In genomic region chr1:2610036-2610720, GRCh38 we compare ENCODE assay signal across 17 cellular contexts. TPM values are rescaled to one million over a fixed set of nuclear protein-coding genes. Genes with fewer than 3 reads are reported as not detected.
DNase-seq lines count a peak whose midpoint lies in the region; ATAC-seq and TF ChIP-seq lines count a peak whose summit lies in the region.
"Had no signal": no experiment of that assay in that cellular context is flagged by ENCODE, and none has a peak within 500 bp of the region (broad histone marks: within the 10 kb centered on the region; RNA-seq: fewer than 3 reads in every experiment).

No MANE protein-coding gene starts in this region.

- no peak for ATAC-seq in T-cell (replicated peaks in 1 of 4)
- ATAC-seq: body of pancreas had no signal

- H2AFZ ChIP-seq in hepatocyte, result no peak overlapping the region

- no peaks in the 10 kb centered on the region for H4K20me1 ChIP-seq in hepatocyte (ENCODE audit: insufficient read depth, poor library complexity, severe bottlenecking)

- H3K4me1 ChIP-seq in hepatocyte (ENCODE audit: insufficient read depth), result peaks cover 4% of the 10 kb centered on the region
- H3K4me1 ChIP-seq: body of pancreas had no signal

- H3K27ac Mint-ChIP-seq in T-cell, result no peak overlapping the region
- H3K27ac Mint-ChIP-seq: activated naive CD4-positive, alpha-beta T cell treated with anti-CD3 and anti-CD28 coated beads, Interleukin-2, amount 50 U/mL, for 72 hours; CD4-positive, CD25-positive, alpha-beta regulatory T cell; dendritic cell treated with granulocyte-macrophage colony-stimulating factor and Interleukin-4, amounts not matched to agents 40 ng/mL and 50 ng/mL, for 4 days had no signal

- no peaks in the 10 kb centered on the region for H3K9me3 ChIP-seq in hepatocyte (ENCODE audit: low read depth)
- H3K9me3 ChIP-seq: body of pancreas had no signal

- no peaks in the 10 kb centered on the region for H3K4me1 Mint-ChIP-seq in T-cell

- peaks cover 0 to 3% of the 10 kb centered on the region in 2 donors for H3K27me3 Mint-ChIP-seq in T-cell

- no peak overlapping the region for H3K4me3 ChIP-seq in hepatocyte
- H3K4me3 ChIP-seq: body of pancreas had no signal

- H3K27me3 ChIP-seq in hepatocyte, result no peaks in the 10 kb centered on the region
- H3K27me3 ChIP-seq: body of pancreas had no signal

- CTCF ChIA-PET in T-cell (lab: Charles Lee), result no interaction called here

- no peaks in the 10 kb centered on the region for H3K9me2 ChIP-seq in hepatocyte (replicated peaks; ENCODE audit: insufficient read depth)

- H3K4me2 ChIP-seq in hepatocyte, result peak overlapping the region; percentile 47

- H3K4me3 Mint-ChIP-seq in T-cell, result no peak overlapping the region
- H3K4me3 Mint-ChIP-seq: CD4-positive, CD25-positive, alpha-beta regulatory T cell had no signal

- no peak overlapping the region for H3K27ac ChIP-seq in hepatocyte
- H3K27ac ChIP-seq: 22Rv1, body of pancreas had no signal

- peak; percentile 45 for DNase-seq in DMS 273 (lab: John Stamatoyannopoulos, UW; ENCODE audit: unreplicated experiment)
- no peak for DNase-seq in DMS 273 treated with DMSO at 0.1 percent for 48 hours (lab: John Stamatoyannopoulos, UW)
- DNase-seq in HT1080 (ENCODE audit: low read depth), result peak; percentile 17
- no peak for DNase-seq in hepatocyte (ENCODE audit: low spot score)
- DNase-seq in renal cortical epithelial cell (ENCODE audit: low read depth), result peak; percentile 16
- DNase-seq in T-cell, result no peak
- no peak for DNase-seq in NCI-H1436 (lab: John Stamatoyannopoulos, UW)
- no peak for DNase-seq in NCI-H446 treated with DMSO at 0.1 percent for 48 hours (lab: John Stamatoyannopoulos, UW)
- DNase-seq: activated CD4-positive, alpha-beta T cell treated with anti-CD3 and anti-CD28 coated beads, Interleukin-2, amount 50 U/mL, for 1 hour; NCI-H1694 treated with DMSO at 0.1 percent for 48 hours; NCI-H524 treated with DMSO at 0.1 percent for 48 hours; occipital lobe had no signal

- no peak for TF ChIP-seq CTCF in hepatocyte (IDR thresholded peaks at IDR 0.05; ENCODE audit: poor library complexity)

- 87% methylated on average over 14 of the region's 14 CpGs for WGBS in hepatocyte (ENCODE audit: low lambda C conversion rate, missing lambda C conversion rate)

- POLR2A ChIA-PET in T-cell (lab: Charles Lee), result no interaction called here

- peaks cover 9 to 16% (median 10%) of the 10 kb centered on the region in 3 donors for H3K9me3 Mint-ChIP-seq in T-cell

- H3K36me3 Mint-ChIP-seq in T-cell, result no peaks in the 10 kb centered on the region

- no peaks in the 10 kb centered on the region for H3K79me2 ChIP-seq in hepatocyte

- no peaks in the 10 kb centered on the region for H3K36me3 ChIP-seq in hepatocyte (replicated peaks; ENCODE audit: insufficient read depth, low read depth)

RNA-seq across cellular contexts. Expression of gene MMEL1, which starts 22.6 kb away (rescaled TPM):
- not detected in 2 replicates for total RNA-seq in HT1080 (2014; rRNA removed; shearing (Covaris generic))
- not detected in 2 replicates for polyA plus RNA-seq in HT1080 (2015; cell fraction: cytosol; rRNA removed)
- polyA plus RNA-seq in HT1080 (2015; cell fraction: nucleus; rRNA removed), result not detected in 2 replicates
- total RNA-seq in hepatocyte (0.32 and 0.93 TPM in 2 replicates), renal cortical epithelial cell (0.65 TPM in 1 of 2 replicates, not detected in the other), T-cell (1 to 10 TPM in 3 of 5 donors, under 1 TPM in 2; 0.72 to 3.3 (median 1.0) TPM)
- 1.8 TPM in 1 of 2 replicates, not detected in the other for polyA plus RNA-seq in hepatocyte
- total RNA-seq: body of pancreas had no signal

RNA-seq across cellular contexts. Expression of gene PRXL2B, which starts 23.6 kb away (rescaled TPM):
- total RNA-seq in HT1080 (2014; rRNA removed; shearing (Covaris generic)), result 17.7 and 21.1 TPM in 2 replicates
- polyA plus RNA-seq in HT1080 (2015; cell fraction: cytosol; rRNA removed), result 13.7 and 14.6 TPM in 2 replicates
- polyA plus RNA-seq in HT1080 (2015; cell fraction: nucleus; rRNA removed), result 12.0 and 16.9 TPM in 2 replicates
- total RNA-seq in hepatocyte (21.4 and 36.7 TPM in 2 replicates), renal cortical epithelial cell (21.0 and 27.1 TPM in 2 replicates), T-cell (10 to 100 TPM; 17.3 to 37.6 (median 35.3) TPM)
- polyA plus RNA-seq in hepatocyte, result 39.6 and 41.4 TPM in 2 replicates

RNA-seq across cellular contexts. Expression of gene TNFRSF14, which starts 54.0 kb away (rescaled TPM):
- total RNA-seq in HT1080 (2014; rRNA removed; shearing (Covaris generic)), result 6.6 and 16.6 TPM in 2 replicates
- polyA plus RNA-seq in HT1080 (2015; cell fraction: cytosol; rRNA removed), result 10.9 and 12.5 TPM in 2 replicates
- 47.4 and 54.0 TPM in 2 replicates for polyA plus RNA-seq in HT1080 (2015; cell fraction: nucleus; rRNA removed)
- total RNA-seq in hepatocyte (2.7 and 6.1 TPM in 2 replicates), renal cortical epithelial cell (17.6 and 19.8 TPM in 2 replicates), T-cell (100 to 1,000 TPM; 163 to 214 (median 211) TPM)
- polyA plus RNA-seq in hepatocyte, result 5.3 and 5.4 TPM in 2 replicates

Comparison
In these comparisons a context has a peak if more than half of its experiments do, and no peak if none do; other contexts are left out.
1. DNase-seq: peak in DMS 273 (single experiment), HT1080 (single experiment) and renal cortical epithelial cell (single experiment); none in DMS 273 treated with DMSO at 0.1 percent for 48 hours (single experiment), hepatocyte (single experiment), T-cell (0 of 34), NCI-H1436 (single experiment) and NCI-H446 treated with DMSO at 0.1 percent for 48 hours (single experiment).